15 cellular contexts compared by ENCODE assay signal in the genomic region with DNA sequence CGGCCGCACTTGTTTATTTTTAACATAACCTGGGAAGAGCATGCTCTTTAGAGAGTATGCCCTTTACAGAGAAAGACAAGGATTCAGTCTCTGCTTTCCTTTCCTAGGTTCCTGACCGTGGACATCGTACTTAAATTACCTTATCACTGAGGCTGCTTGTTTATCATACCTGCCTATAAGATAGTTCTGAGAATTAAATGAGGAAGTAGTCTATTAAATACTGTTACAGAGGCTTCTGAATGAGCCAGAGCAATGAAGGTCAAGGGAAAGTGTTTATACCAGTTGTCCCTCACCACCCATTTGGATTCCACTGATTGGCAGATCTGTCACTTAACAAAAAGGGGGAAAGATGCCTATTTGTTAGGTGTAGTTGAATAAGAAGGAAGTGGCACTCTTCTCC. TPM values are rescaled to one million over a fixed set of nuclear protein-coding genes. Genes with fewer than 3 reads are reported as not detected.
DNase-seq lines count a peak whose midpoint lies in the region; ATAC-seq, FAIRE-seq and TF ChIP-seq lines count a peak whose summit lies in the region.
"Had no signal": no experiment of that assay in that cellular context is flagged by ENCODE, and none has a peak within 500 bp of the region (broad histone marks: within the 10 kb centered on the region; RNA-seq: fewer than 3 reads in every experiment).

No MANE protein-coding gene starts in this region.

- no peak overlapping the region for H3K4me2 ChIP-seq in GM12878 (ENCODE audit: control insufficient read depth, insufficient read depth)
- H3K4me2 ChIP-seq: GM23338 had no signal

- H4K20me1 ChIP-seq in GM12878 (ENCODE audit: control insufficient read depth, insufficient read depth), result no peaks in the 10 kb centered on the region

- no peak overlapping the region for H3K9ac ChIP-seq in GM12878 (ENCODE audit: control insufficient read depth, insufficient read depth, low read length)

- ATAC-seq in GM12878 (peak; percentile 53), naive B cell (ENCODE audit: low read depth in 2 of 2) (no peak), HG03097 (IDR thresholded peaks at IDR 0.05; ENCODE audit: low FRiP score, unreplicated experiment) (no peak)
- peak; percentile 62 to 64 for ATAC-seq in stimulated activated naive B cell treated with anti-CD40 and anti-IgM and Interleukin-4, amounts not matched to agents 10 μg/mL and 1 μg/mL and 100 μg/mL, for 72 hours (replicated peaks)
- ATAC-seq: GM23338 had no signal

- DNase-seq in OCI-M1 (lab: John Stamatoyannopoulos, UW) (peak; percentile 19), GM12878 (ENCODE audit: low read depth, low spot score) (no peak), naive B cell (no peak), SIG-M5 (lab: John Stamatoyannopoulos, UW) (no peak), nephron progenitor cell (no peak)
- DNase-seq in stimulated activated naive B cell treated with anti-CD40 and anti-IgM and Interleukin-4, amounts not matched to agents 10 μg/mL and 1 μg/mL and 100 μg/mL, for 72 hours, result no peak
- DNase-seq: BE2C; CD4-positive, alpha-beta memory T cell; DMS79; H7 had no signal

- SMC1A ChIA-PET in GM12878 (lab: Charles Lee; ENCODE audit: uncharacterized antibody, unreplicated experiment), result no interaction called here

- no peak overlapping the region for H2AFZ ChIP-seq in GM12878 (ENCODE audit: control insufficient read depth, low read depth, low read length)
- H2AFZ ChIP-seq: GM23338 had no signal

- CTCF ChIA-PET in GM12878 (lab: Yijun Ruan, JAX), result no interaction called here

- BruUV-seq in GM12878 (replicated peaks; lab: Mats Ljungman, UMichigan), result no TSS peak

- H3K27ac ChIP-seq in GM12878 (ENCODE audit: control insufficient read depth, insufficient read depth), result no peak overlapping the region
- H3K27ac ChIP-seq: C4-2B had no signal

- H3K27me3 Mint-ChIP-seq in naive B cell, result no peaks in the 10 kb centered on the region
- no peaks in the 10 kb centered on the region for H3K27me3 Mint-ChIP-seq in stimulated activated naive B cell treated with anti-CD40 and anti-IgM and Interleukin-4, amounts not matched to agents 10 μg/mL and 1 μg/mL and 100 μg/mL, for 72 hours
- no peaks in the 10 kb centered on the region for H3K27me3 Mint-ChIP-seq in nephron progenitor cell (ENCODE audit: low read depth, poor library complexity)
- H3K27me3 Mint-ChIP-seq: CD4-positive, alpha-beta memory T cell had no signal

- no peaks in the 10 kb centered on the region for H3K9me3 ChIP-seq in GM12878 (replicated peaks; ENCODE audit: control insufficient read depth, insufficient read depth, low read length)
- H3K9me3 ChIP-seq: BE2C had no signal

- no peak overlapping the region for H3K4me3 ChIP-seq in GM12878
- H3K4me3 ChIP-seq: GM23338 had no signal

- H3K9me3 Mint-ChIP-seq in naive B cell (no peaks in the 10 kb centered on the region), nephron progenitor cell (no peaks in the 10 kb centered on the region)
- no peaks in the 10 kb centered on the region for H3K9me3 Mint-ChIP-seq in stimulated activated naive B cell treated with anti-CD40 and anti-IgM and Interleukin-4, amounts not matched to agents 10 μg/mL and 1 μg/mL and 100 μg/mL, for 72 hours
- H3K9me3 Mint-ChIP-seq: CD4-positive, alpha-beta memory T cell; GM23338 had no signal

- RAD21 ChIA-PET in GM12878 (lab: Charles Lee; ENCODE audit: unreplicated experiment), result no interaction called here

- in situ Hi-C loops in GM12878 (cut with MboI), result no loop called here

- no peak for TF ChIP-seq EP300 in GM12878 (IDR thresholded peaks at IDR 0.05; ENCODE audit: borderline replicate concordance in 1 of 2, control insufficient read depth in 1 of 2, low read depth in 2 of 2, low read length in 2 of 2)

- H3K36me3 Mint-ChIP-seq in naive B cell (peaks cover 0 to 15% of the 10 kb centered on the region in 2 donors), nephron progenitor cell (ENCODE audit: low read depth) (peaks cover 49% of the 10 kb centered on the region)
- H3K36me3 Mint-ChIP-seq in stimulated activated naive B cell treated with anti-CD40 and anti-IgM and Interleukin-4, amounts not matched to agents 10 μg/mL and 1 μg/mL and 100 μg/mL, for 72 hours, result peaks cover 2 to 17% of the 10 kb centered on the region in 2 donors

- no peak overlapping the region for H3K4me3 Mint-ChIP-seq in naive B cell
- no peak overlapping the region for H3K4me3 Mint-ChIP-seq in stimulated activated naive B cell treated with anti-CD40 and anti-IgM and Interleukin-4, amounts not matched to agents 10 μg/mL and 1 μg/mL and 100 μg/mL, for 72 hours
- H3K4me3 Mint-ChIP-seq in nephron progenitor cell, result no peak overlapping the region
- H3K4me3 Mint-ChIP-seq: CD4-positive, alpha-beta memory T cell; GM23338 had no signal

- POLR2A ChIA-PET in GM12878 (lab: Charles Lee), result no interaction called here

- H3K79me2 ChIP-seq in GM12878 (ENCODE audit: control insufficient read depth, insufficient read depth, low read length), result peaks cover 5% of the 10 kb centered on the region

- FAIRE-seq in GM12878 (lab: Jason Lieb, UNC), result no peak
- FAIRE-seq: A204.1, GM12891 had no signal

- TF ChIP-seq CTCF in GM12878 (IDR thresholded peaks at IDR 0.05 in 2 of 3, conservative IDR thresholded peaks at IDR 0.05 in 1 of 3; ENCODE audit: control insufficient read depth in 2 of 3, extremely low read depth in 1 of 3, insufficient read depth in 1 of 3, low read depth in 3 of 3, low read length in 3 of 3), result no peak
- no peak for TF ChIP-seq CTCF in nephron progenitor cell (IDR thresholded peaks at IDR 0.05)

- WGBS in GM12878 (ENCODE audit: insufficient coverage, insufficient replicate concordance, low lambda C conversion rate, missing lambda C conversion rate), result 97% methylated on average over 4 of the region's 4 CpGs

- peaks cover 0 to 11% of the 10 kb centered on the region in 2 experiments; a peak in 3 of 4 replicates for H3K36me3 ChIP-seq in GM12878 (ENCODE audit: control insufficient read depth in 2 of 2, insufficient read depth in 2 of 2, low read length in 1 of 2)

- no peak for TF ChIP-seq POLR2A in GM12878 (IDR thresholded peaks at IDR 0.05; ENCODE audit: low read depth, low read length)

- H3K4me1 ChIP-seq in GM12878 (ENCODE audit: control insufficient read depth, insufficient read depth, low read length), result no peaks in the 10 kb centered on the region
- H3K4me1 ChIP-seq: BE2C had no signal

- H3K4me1 Mint-ChIP-seq in naive B cell (peaks cover 0 to 7% (median 5%) of the 10 kb centered on the region in 3 donors), nephron progenitor cell (no peaks in the 10 kb centered on the region)
- peaks cover 6% of the 10 kb centered on the region in 2 donors for H3K4me1 Mint-ChIP-seq in stimulated activated naive B cell treated with anti-CD40 and anti-IgM and Interleukin-4, amounts not matched to agents 10 μg/mL and 1 μg/mL and 100 μg/mL, for 72 hours
- H3K4me1 Mint-ChIP-seq: GM23338 had no signal

- no peak for TF ChIP-seq RAD21 in GM12878 (IDR thresholded peaks at IDR 0.05; ENCODE audit: insufficient read depth, low read depth, low read length)

- intact Hi-C loops in GM12878 (cut with micrococcal nuclease; ENCODE audit: unreplicated experiment), result no loop called here

- H3K27me3 ChIP-seq in GM12878 (replicated peaks in 1 of 2; ENCODE audit: control insufficient read depth in 2 of 2, insufficient read depth in 2 of 2, low read length in 1 of 2), result no peaks in the 10 kb centered on the region
- H3K27me3 ChIP-seq: BE2C had no signal

- H3K27ac Mint-ChIP-seq in naive B cell, result peak overlapping the region in 4 of 6 donors; percentile 1 to 89 (median 78)
- H3K27ac Mint-ChIP-seq in stimulated activated naive B cell treated with anti-CD40 and anti-IgM and Interleukin-4, amounts not matched to agents 10 μg/mL and 1 μg/mL and 100 μg/mL, for 72 hours, result peak overlapping the region; percentile 20
- H3K27ac Mint-ChIP-seq in nephron progenitor cell, result no peak overlapping the region
- H3K27ac Mint-ChIP-seq: GM23338 had no signal

TF ChIP-seq in GM12878, 131 proteins besides CTCF, POLR2A, EP300 and RAD21:
- TF ChIP-seq, protein P1, sequence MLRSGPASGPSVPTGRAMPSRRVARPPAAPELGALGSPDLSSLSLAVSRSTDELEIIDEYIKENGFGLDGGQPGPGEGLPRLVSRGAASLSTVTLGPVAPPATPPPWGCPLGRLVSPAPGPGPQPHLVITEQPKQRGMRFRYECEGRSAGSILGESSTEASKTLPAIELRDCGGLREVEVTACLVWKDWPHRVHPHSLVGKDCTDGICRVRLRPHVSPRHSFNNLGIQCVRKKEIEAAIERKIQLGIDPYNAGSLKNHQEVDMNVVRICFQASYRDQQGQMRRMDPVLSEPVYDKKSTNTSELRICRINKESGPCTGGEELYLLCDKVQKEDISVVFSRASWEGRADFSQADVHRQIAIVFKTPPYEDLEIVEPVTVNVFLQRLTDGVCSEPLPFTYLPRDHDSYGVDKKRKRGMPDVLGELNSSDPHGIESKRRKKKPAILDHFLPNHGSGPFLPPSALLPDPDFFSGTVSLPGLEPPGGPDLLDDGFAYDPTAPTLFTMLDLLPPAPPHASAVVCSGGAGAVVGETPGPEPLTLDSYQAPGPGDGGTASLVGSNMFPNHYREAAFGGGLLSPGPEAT (IDR thresholded peaks at IDR 0.05; ENCODE audit: low read depth), result no peak
- TF ChIP-seq BHLHE40 (IDR thresholded peaks at IDR 0.05; ENCODE audit: borderline replicate concordance in 1 of 2, low read depth in 2 of 2, low read length in 1 of 2) (no peak), ZNF24 (IDR thresholded peaks at IDR 0.05) (no peak), IKZF2 (IDR thresholded peaks at IDR 0.05) (no peak), TARDBP (IDR thresholded peaks at IDR 0.05; ENCODE audit: borderline replicate concordance) (no peak), STAT1 (conservative IDR thresholded peaks at IDR 0.05) (no peak)

RNA-seq across cellular contexts. Expression of gene TXLNG, which starts 10.0 kb away (rescaled TPM):
- total RNA-seq in GM12878 (2013; cell fraction: nucleolus; rRNA removed), result 23.7 and 24.1 TPM in 2 replicates
- total RNA-seq in GM12878 (2014; rRNA removed) (18.9 and 20.5 TPM in 2 replicates), GM12878 (2014; rRNA removed; fragmentation: Illumina TruSeq; extraction: Trizol) (27.5 and 29.5 TPM in 2 replicates), GM12878 (2021) (19.7 and 20.1 TPM in 2 replicates)
- polyA plus RNA-seq in GM12878 (2011; ENCODE audit: low read depth), result 9.9 TPM
- polyA plus RNA-seq in GM12878 (2011; rRNA removed) (40.7 and 46.2 TPM in 2 replicates), GM12878 (2014; fragmentation: Illumina TruSeq; extraction: Trizol) (33.4 and 40.9 TPM in 2 replicates), GM12878 (2014; fragmentation: Nextera tagmentation; extraction: Ambion mirVana) (10 to 100 TPM in 1 of 2 experiments, 1 to 10 TPM in 1; 9.9 to 13.2 TPM), GM12878 (2014; rRNA removed) (20.9 and 25.6 TPM in 2 replicates), GM12878 (2016; fragmentation: Nextera tagmentation; extraction: Ambion mirVana) (10 to 100 TPM; 17.6 to 17.8 TPM), naive B cell (ENCODE audit: low read depth in 6 of 6) (10 to 100 TPM in 4 of 6 donors, 1 to 10 TPM in 2; 8.6 to 20.8 (median 15.9) TPM)
- 16.9 and 20.0 TPM in 2 replicates for polyA plus RNA-seq in GM12878 (2011; cell fraction: cytosol; rRNA removed)
- polyA plus RNA-seq in GM12878 (2011; cell fraction: nucleus; rRNA removed), result 35.0 and 35.4 TPM in 2 replicates
- polyA plus RNA-seq in GM12878 (2012), result 13.8 and 14.7 TPM in 2 replicates
- 13.5 and 17.5 TPM in 2 replicates for polyA minus RNA-seq in GM12878 (2011; rRNA and poly(A)+ RNA removed)
- polyA minus RNA-seq in GM12878 (2011; cell fraction: cytosol; rRNA and poly(A)+ RNA removed), result 6.8 and 9.8 TPM in 2 replicates
- polyA minus RNA-seq in GM12878 (2011; cell fraction: nucleus; rRNA and poly(A)+ RNA removed), result 6.2 and 9.4 TPM in 2 replicates

Comparison
In these comparisons a context has a peak if more than half of its experiments do, and no peak if none do; other contexts are left out.
1. ATAC-seq: peak in GM12878 (single experiment) and stimulated activated naive B cell treated with anti-CD40 and anti-IgM and Interleukin-4, amounts not matched to agents 10 μg/mL and 1 μg/mL and 100 μg/mL, for 72 hours (2 of 2); none in naive B cell (0 of 2) and HG03097 (single experiment).